16 cellular contexts compared by ENCODE assay signal in the genomic region with DNA sequence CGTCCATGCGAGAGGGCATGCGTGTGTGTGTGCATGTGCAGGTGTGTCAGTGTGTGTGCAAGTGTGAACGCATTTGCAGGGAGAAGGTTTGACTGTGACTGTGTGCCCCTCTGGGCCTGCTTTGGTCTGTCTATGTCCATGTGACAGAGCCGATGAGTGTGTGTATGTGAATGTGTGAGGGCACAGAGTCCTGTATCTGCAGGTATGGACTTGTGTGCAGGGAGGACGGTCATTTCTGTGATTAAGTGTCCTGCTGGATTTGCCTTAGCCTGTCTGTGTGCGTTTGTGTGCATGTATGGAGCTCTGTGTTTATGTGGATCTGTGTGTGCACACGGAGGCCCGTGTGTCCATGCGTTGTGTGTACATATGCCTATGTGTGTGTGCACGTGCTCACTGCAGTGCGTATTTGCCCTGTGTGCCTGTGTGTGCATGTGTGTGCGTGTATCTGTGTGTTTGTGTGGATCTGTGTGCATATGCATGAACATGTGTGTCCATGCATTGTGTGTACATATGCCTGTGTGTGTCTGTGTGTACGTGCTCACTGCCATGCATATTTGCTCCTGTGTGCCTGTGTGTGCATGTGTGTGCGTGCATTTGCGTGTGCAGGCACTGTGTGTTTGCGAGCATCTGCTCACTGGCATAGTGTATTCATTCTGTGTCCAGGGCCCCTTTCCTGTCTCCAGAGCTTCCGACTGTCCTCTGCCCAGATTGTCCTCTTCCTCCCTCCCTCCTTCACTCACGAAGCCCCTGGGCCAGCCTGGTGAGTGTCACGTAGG. TPM values are rescaled to one million over a fixed set of nuclear protein-coding genes. Genes with fewer than 3 reads are reported as not detected.
"Had no signal": no experiment of that assay in that cellular context is flagged by ENCODE, and none has a peak within 500 bp of the region (broad histone marks: within the 10 kb centered on the region; RNA-seq: fewer than 3 reads in every experiment).

No MANE protein-coding gene starts in this region.

- H3K27ac ChIP-seq: esophagus muscularis mucosa, tibial nerve had no signal

- H3K9me3 ChIP-seq: esophagus muscularis mucosa, tibial nerve had no signal

- DNase-seq: activated CD4-positive, alpha-beta T cell treated with anti-CD3 and anti-CD28 coated beads, Interleukin-2, amount 10 ng/mL, durations not matched to agents 24 days and 14 days; activated CD8-positive, alpha-beta memory T cell treated with anti-CD3 and anti-CD28 coated beads, Interleukin-2, amount 50 U/mL, for 48 hours; activated CD8-positive, alpha-beta T cell treated with anti-CD3 and anti-CD28 coated beads, Interleukin-2, amount 10 ng/mL, durations not matched to agents 7 days and 5 days; activated naive CD8-positive, alpha-beta T cell treated with anti-CD3 and anti-CD28 coated beads, Interleukin-2, amount 10 ng/mL, durations not matched to agents 7 days and 5 days; dorsolateral prefrontal cortex; hippocampal formation; naive B cell; posterior cingulate gyrus; retina; stimulated activated CD4-positive, alpha-beta T cell treated with anti-CD3 and anti-CD28 coated beads, Interleukin-4, amount 100 ng/mL, for 1 hour; stimulated activated naive CD4-positive, alpha-beta T cell; T-helper 2 cell had no signal

- H3K36me3 ChIP-seq: esophagus muscularis mucosa, tibial nerve had no signal

- H3K4me3 ChIP-seq: dorsolateral prefrontal cortex, esophagus muscularis mucosa, tibial nerve had no signal

- ATAC-seq: activated CD8-positive, alpha-beta T cell treated with anti-CD3 and anti-CD28 coated beads, Interleukin-2, amount 10 ng/mL, durations not matched to agents 7 days and 5 days; left lobe of liver had no signal

RNA-seq across cellular contexts. Expression of a gene that starts 5.6 kb away (rescaled TPM):
- polyA plus RNA-seq: keratinocyte had no signal
